ENCODE assay signal across 16 cellular contexts in the genomic region with DNA sequence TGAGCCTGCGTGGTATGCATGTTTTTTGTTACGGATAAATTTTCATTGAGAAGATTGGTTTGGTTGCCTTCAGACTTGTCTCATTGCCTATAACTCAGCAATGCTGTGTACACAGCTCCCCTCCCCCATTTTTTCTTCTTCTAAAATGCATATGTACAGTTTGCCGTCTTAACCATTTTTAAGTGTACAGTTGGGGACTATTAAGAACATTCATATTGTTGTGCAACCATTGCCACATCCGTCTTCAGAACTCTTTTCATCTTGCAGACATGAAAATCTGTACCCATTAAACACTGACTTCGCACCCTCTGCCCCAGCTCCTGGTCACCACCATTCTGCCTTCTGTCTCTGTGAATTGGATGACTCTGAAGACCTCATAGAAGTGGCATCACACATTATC. TPM values are rescaled to one million over a fixed set of nuclear protein-coding genes. Genes with fewer than 3 reads are reported as not detected.
DNase-seq lines count a peak whose midpoint lies in the region; ATAC-seq and TF ChIP-seq lines count a peak whose summit lies in the region.
"Had no signal": no experiment of that assay in that cellular context is flagged by ENCODE, and none has a peak within 500 bp of the region (broad histone marks: within the 10 kb centered on the region; RNA-seq: fewer than 3 reads in every experiment).

No MANE protein-coding gene starts in this region.

- no peak for TF ChIP-seq POLR2A in NB4 (IDR thresholded peaks at IDR 0.05; ENCODE audit: extremely low read depth, insufficient read length)

- no peaks in the 10 kb centered on the region for H3K27me3 Mint-ChIP-seq in activated naive CD8-positive, alpha-beta T cell treated with anti-CD3 and anti-CD28 coated beads, Interleukin-2, amount 10 ng/mL, durations not matched to agents 7 days and 5 days
- H3K27me3 Mint-ChIP-seq in activated naive CD8-positive, alpha-beta T cell treated with anti-CD3 and anti-CD28 coated beads, Interleukin-2, amount 50 U/mL, for 24 hours = no peaks in the 10 kb centered on the region
- no peaks in the 10 kb centered on the region for H3K27me3 Mint-ChIP-seq in activated T-helper 17 cell treated with anti-CD3 and anti-CD28 coated beads, Interleukin-2, amount 50 U/mL, for 72 hours
- no peaks in the 10 kb centered on the region for H3K27me3 Mint-ChIP-seq in type B pancreatic cell
- H3K27me3 Mint-ChIP-seq: IgD-negative memory B cell had no signal

- no peak overlapping the region for H3K4me3 ChIP-seq in NB4 (ENCODE audit: low read depth, low read length)
- H3K4me3 ChIP-seq: BLaER1 treated with 17β-estradiol and CSF1 and Interleukin-3, amounts not matched to agents 10 nM and 100 nM; SJSA1 had no signal

- no peak overlapping the region for H3K4me3 Mint-ChIP-seq in activated naive CD8-positive, alpha-beta T cell treated with anti-CD3 and anti-CD28 coated beads, Interleukin-2, amount 10 ng/mL, durations not matched to agents 7 days and 5 days
- H3K4me3 Mint-ChIP-seq in activated naive CD8-positive, alpha-beta T cell treated with anti-CD3 and anti-CD28 coated beads, Interleukin-2, amount 50 U/mL, for 24 hours = no peak overlapping the region
- H3K4me3 Mint-ChIP-seq in activated T-helper 17 cell treated with anti-CD3 and anti-CD28 coated beads, Interleukin-2, amount 50 U/mL, for 72 hours = no peak overlapping the region
- no peak overlapping the region for H3K4me3 Mint-ChIP-seq in type B pancreatic cell
- H3K4me3 Mint-ChIP-seq: HFFc6 had no signal

- POLR2A ChIA-PET in activated naive CD8-positive, alpha-beta T cell treated with anti-CD3 and anti-CD28 coated beads, Interleukin-2, amount 10 ng/mL, durations not matched to agents 7 days and 5 days (lab: Charles Lee) = interaction anchor here (1.0 kb wide), 1 partner anchor 23 kb away, joined by 5 read pairs; no protein-coding TSS in a partner anchor

- peaks cover 42% of the 10 kb centered on the region for H3K4me1 Mint-ChIP-seq in activated naive CD8-positive, alpha-beta T cell treated with anti-CD3 and anti-CD28 coated beads, Interleukin-2, amount 10 ng/mL, durations not matched to agents 7 days and 5 days
- H3K4me1 Mint-ChIP-seq in activated naive CD8-positive, alpha-beta T cell treated with anti-CD3 and anti-CD28 coated beads, Interleukin-2, amount 50 U/mL, for 24 hours = peaks cover 40% of the 10 kb centered on the region
- peaks cover 46% of the 10 kb centered on the region for H3K4me1 Mint-ChIP-seq in activated T-helper 17 cell treated with anti-CD3 and anti-CD28 coated beads, Interleukin-2, amount 50 U/mL, for 72 hours
- peaks cover 14% of the 10 kb centered on the region for H3K4me1 Mint-ChIP-seq in type B pancreatic cell (ENCODE audit: unreplicated experiment)

- no peak for DNase-seq in activated naive CD8-positive, alpha-beta T cell treated with anti-CD3 and anti-CD28 coated beads, Interleukin-2, amount 10 ng/mL, durations not matched to agents 7 days and 5 days
- no peak for DNase-seq in activated naive CD8-positive, alpha-beta T cell treated with anti-CD3 and anti-CD28 coated beads, Interleukin-2, amount 50 U/mL, for 24 hours
- DNase-seq in NB4 (ENCODE audit: low read depth) (peak; percentile 58), type B pancreatic cell (ENCODE audit: extremely low spot score, unreplicated experiment) (peak; percentile 18), islet precursor cell (no peak)
- DNase-seq: H7, HFFc6, Karpas-422, NCI-H1105, NCI-H1694 treated with DMSO at 0.1 percent for 48 hours, PC-3 had no signal

- no peak for TF ChIP-seq CTCF in NB4 (IDR thresholded peaks at IDR 0.05; ENCODE audit: low read depth, low read length)
- TF ChIP-seq CTCF in type B pancreatic cell (conservative IDR thresholded peaks at IDR 0.05) = no peak

- peaks cover 64% of the 10 kb centered on the region for H3K36me3 Mint-ChIP-seq in activated naive CD8-positive, alpha-beta T cell treated with anti-CD3 and anti-CD28 coated beads, Interleukin-2, amount 10 ng/mL, durations not matched to agents 7 days and 5 days
- H3K36me3 Mint-ChIP-seq in activated naive CD8-positive, alpha-beta T cell treated with anti-CD3 and anti-CD28 coated beads, Interleukin-2, amount 50 U/mL, for 24 hours (ENCODE audit: low read depth) = peaks cover 81% of the 10 kb centered on the region
- H3K36me3 Mint-ChIP-seq in activated T-helper 17 cell treated with anti-CD3 and anti-CD28 coated beads, Interleukin-2, amount 50 U/mL, for 72 hours (ENCODE audit: low read depth) = peaks cover 100% of the 10 kb centered on the region
- H3K36me3 Mint-ChIP-seq in type B pancreatic cell = peaks cover 58% of the 10 kb centered on the region

- peaks cover 13% of the 10 kb centered on the region for H3K9me3 Mint-ChIP-seq in activated naive CD8-positive, alpha-beta T cell treated with anti-CD3 and anti-CD28 coated beads, Interleukin-2, amount 10 ng/mL, durations not matched to agents 7 days and 5 days
- H3K9me3 Mint-ChIP-seq in activated naive CD8-positive, alpha-beta T cell treated with anti-CD3 and anti-CD28 coated beads, Interleukin-2, amount 50 U/mL, for 24 hours = peaks cover 21% of the 10 kb centered on the region
- H3K9me3 Mint-ChIP-seq in activated T-helper 17 cell treated with anti-CD3 and anti-CD28 coated beads, Interleukin-2, amount 50 U/mL, for 72 hours = peaks cover 9% of the 10 kb centered on the region
- H3K9me3 Mint-ChIP-seq in type B pancreatic cell = peaks cover 15% of the 10 kb centered on the region

- ATAC-seq in activated naive CD8-positive, alpha-beta T cell treated with anti-CD3 and anti-CD28 coated beads, Interleukin-2, amount 10 ng/mL, durations not matched to agents 7 days and 5 days (ENCODE audit: low read depth) = no peak
- no peak for ATAC-seq in activated naive CD8-positive, alpha-beta T cell treated with anti-CD3 and anti-CD28 coated beads, Interleukin-2, amount 50 U/mL, for 24 hours
- no peak for ATAC-seq in activated T-helper 17 cell treated with anti-CD3 and anti-CD28 coated beads, Interleukin-2, amount 50 U/mL, for 72 hours (replicated peaks)
- no peak for ATAC-seq in GM18519 (IDR thresholded peaks at IDR 0.05; ENCODE audit: low FRiP score, unreplicated experiment)
- ATAC-seq: PC-3 had no signal

- H3K27ac Mint-ChIP-seq in activated naive CD8-positive, alpha-beta T cell treated with anti-CD3 and anti-CD28 coated beads, Interleukin-2, amount 10 ng/mL, durations not matched to agents 7 days and 5 days = peak overlapping the region; percentile 39
- H3K27ac Mint-ChIP-seq in activated naive CD8-positive, alpha-beta T cell treated with anti-CD3 and anti-CD28 coated beads, Interleukin-2, amount 50 U/mL, for 24 hours = no peak overlapping the region
- H3K27ac Mint-ChIP-seq in activated T-helper 17 cell treated with anti-CD3 and anti-CD28 coated beads, Interleukin-2, amount 50 U/mL, for 72 hours = peak overlapping the region; percentile 41
- H3K27ac Mint-ChIP-seq in type B pancreatic cell = no peak overlapping the region
- H3K27ac Mint-ChIP-seq: HFFc6 had no signal

RNA-seq across cellular contexts. Expression of gene EXOC3, which starts 6.2 kb away (rescaled TPM):
- total RNA-seq in activated naive CD8-positive, alpha-beta T cell treated with anti-CD3 and anti-CD28 coated beads, Interleukin-2, amount 10 ng/mL, durations not matched to agents 7 days and 5 days = 10 to 100 TPM; 72.4 to 77.5 TPM
- total RNA-seq in activated T-helper 17 cell treated with anti-CD3 and anti-CD28 coated beads, Interleukin-2, amount 50 U/mL, for 72 hours = 10 to 100 TPM; 78.3 to 93.6 TPM
- 62.9 and 64.6 TPM in 2 replicates for total RNA-seq in type B pancreatic cell (ENCODE audit: low replicate concordance)

Comparison
In these comparisons a context has a peak if more than half of its experiments do, and no peak if none do; other contexts are left out.
1. H3K27ac Mint-ChIP-seq: peak in activated naive CD8-positive, alpha-beta T cell treated with anti-CD3 and anti-CD28 coated beads, Interleukin-2, amount 10 ng/mL, durations not matched to agents 7 days and 5 days (single experiment) and activated T-helper 17 cell treated with anti-CD3 and anti-CD28 coated beads, Interleukin-2, amount 50 U/mL, for 72 hours (single experiment); none in activated naive CD8-positive, alpha-beta T cell treated with anti-CD3 and anti-CD28 coated beads, Interleukin-2, amount 50 U/mL, for 24 hours (single experiment) and type B pancreatic cell (single experiment).
2. DNase-seq: peak in NB4 (single experiment) and type B pancreatic cell (single experiment); none in activated naive CD8-positive, alpha-beta T cell treated with anti-CD3 and anti-CD28 coated beads, Interleukin-2, amount 10 ng/mL, durations not matched to agents 7 days and 5 days (single experiment), activated naive CD8-positive, alpha-beta T cell treated with anti-CD3 and anti-CD28 coated beads, Interleukin-2, amount 50 U/mL, for 24 hours (single experiment) and islet precursor cell (single experiment).